Comparison of ENCODE assay signal across 1 cellular context in the genomic region with DNA sequence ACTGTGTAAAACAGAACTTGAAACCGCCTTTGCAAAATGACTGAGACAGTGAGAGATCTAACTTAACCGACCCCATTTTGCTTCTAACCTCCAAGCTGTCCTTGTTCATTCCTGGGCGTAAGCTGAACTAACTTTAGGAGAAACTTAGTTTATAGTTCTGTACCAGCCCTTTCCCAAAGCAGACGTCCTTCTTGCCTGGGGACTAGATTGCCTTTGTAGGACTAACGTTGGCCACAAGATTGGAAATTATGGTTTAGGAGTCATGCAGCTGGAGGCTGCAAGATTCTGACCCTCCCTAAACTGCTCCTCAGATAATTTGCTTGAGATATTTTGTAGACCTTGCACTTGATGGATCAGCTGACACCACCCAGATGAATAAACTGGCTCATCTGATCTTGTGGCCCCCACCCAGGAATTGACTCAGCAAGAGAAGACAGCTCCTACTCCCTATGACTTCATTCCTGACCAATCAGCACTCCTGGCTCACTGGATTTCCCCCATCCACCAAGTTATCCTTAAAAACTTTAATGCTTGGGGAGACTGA.
A peak's percentile ranks its signal among the peaks of the same experiment; 100 is the strongest.
TF ChIP-seq lines count a peak whose summit lies in the region.

No MANE protein-coding gene starts in this region.

TF ChIP-seq in K562, 482 proteins besides CTCF, POLR2A, EP300 and RAD21 (continued from another document and continues in another):
- TF ChIP-seq PTRF (tag; IDR thresholded peaks at IDR 0.05) (peak; percentile 61; the same call in 1 of the 2 replicates), FOSL1 (tag; conservative IDR thresholded peaks at IDR 0.05) (peak; percentile 72), PHB (CRISPR knock-in tag; IDR thresholded peaks at IDR 0.05) (no peak), NFATC3 (IDR thresholded peaks at IDR 0.05) (no peak), XRCC4 (IDR thresholded peaks at IDR 0.05; ENCODE audit: extremely low read depth, insufficient read depth, insufficient read length) (no peak), ATF7 (IDR thresholded peaks at IDR 0.05) (peak; percentile 95), RBM22 (IDR thresholded peaks at IDR 0.05; ENCODE audit: low read depth, low read length, poor library complexity, severe bottlenecking) (no peak), L3MBTL2 (IDR thresholded peaks at IDR 0.05) (0 out of 2 replicates have a peak, but pooled peaks have one; percentile 18), EZH2 (IDR thresholded peaks at IDR 0.05; ENCODE audit: borderline replicate concordance, low read depth, low read length) (no peak), ELF4 (CRISPR knock-in tag; IDR thresholded peaks at IDR 0.05) (no peak; the same call in 1 of the 2 replicates), SMAD4 (CRISPR knock-in tag; conservative IDR thresholded peaks at IDR 0.05) (peak; percentile 34; the same call in 1 of the 2 replicates), XRCC3 (IDR thresholded peaks at IDR 0.05) (no peak), HOXB6 (CRISPR knock-in tag; IDR thresholded peaks at IDR 0.05; ENCODE audit: borderline replicate concordance) (no peak), SNIP1 (IDR thresholded peaks at IDR 0.05; ENCODE audit: low read depth) (no peak), ARID2 (IDR thresholded peaks at IDR 0.05) (no peak), RBM25 (IDR thresholded peaks at IDR 0.05; ENCODE audit: low read depth, low read length, severe bottlenecking) (no peak), GTF2E2 (tag; IDR thresholded peaks at IDR 0.05) (no peak), MAZ (CRISPR knock-in tag; conservative IDR thresholded peaks at IDR 0.05 in 1 of 2, IDR thresholded peaks at IDR 0.05 in 1 of 2) (0 out of 4 replicates have a peak, but pooled peaks of 1 of the 2 experiments have one; percentile 29), CBX3 (IDR thresholded peaks at IDR 0.05; ENCODE audit: borderline replicate concordance in 1 of 2, low read length in 2 of 2) (no peak), U2AF1 (optimal IDR thresholded peaks at IDR 0.05; ENCODE audit: low read depth, low read length) (no peak), CBX1 (IDR thresholded peaks at IDR 0.05; ENCODE audit: low read depth) (no peak), RUNX1 (IDR thresholded peaks at IDR 0.05; ENCODE audit: low read depth) (no peak), MEIS2 (IDR thresholded peaks at IDR 0.05; ENCODE audit: partially characterized antibody) (peak; percentile 44), POLR2H (tag; IDR thresholded peaks at IDR 0.05; ENCODE audit: low read depth) (no peak), ADNP (tag; IDR thresholded peaks at IDR 0.05) (no peak), ZNF217 (CRISPR knock-in tag; IDR thresholded peaks at IDR 0.05) (no peak), ETV1 (tag; conservative IDR thresholded peaks at IDR 0.05; ENCODE audit: low read depth) (0 out of 2 replicates have a peak, but pooled peaks have one; percentile 24), ZKSCAN3 (CRISPR knock-in tag; IDR thresholded peaks at IDR 0.05) (no peak), E2F3 (CRISPR knock-in tag; IDR thresholded peaks at IDR 0.05) (no peak), EWSR1 (IDR thresholded peaks at IDR 0.05; ENCODE audit: borderline replicate concordance, low read depth, partially characterized antibody) (no peak), ZNF24 (IDR thresholded peaks at IDR 0.05) (no peak), ESRRA (IDR thresholded peaks at IDR 0.05; ENCODE audit: borderline replicate concordance, low read depth) (no peak), DPF2 (IDR thresholded peaks at IDR 0.05) (0 out of 2 replicates have a peak, but pooled peaks have one; percentile 29), FOXA3 (CRISPR knock-in tag; conservative IDR thresholded peaks at IDR 0.05 in 1 of 2, IDR thresholded peaks at IDR 0.05 in 1 of 2) (no peak), SMAD3 (CRISPR knock-in tag; conservative IDR thresholded peaks at IDR 0.05) (peak; percentile 79; the same call in 1 of the 2 replicates), CBFA2T2 (conservative IDR thresholded peaks at IDR 0.05) (peak; percentile 21; the same call in 1 of the 2 replicates), NR4A1 (CRISPR knock-in tag; IDR thresholded peaks at IDR 0.05) (no peak), NR4A1 (tag; IDR thresholded peaks at IDR 0.05) (peak; percentile 84; the same call in 1 of the 2 replicates), CBX8 (IDR thresholded peaks at IDR 0.05; ENCODE audit: borderline replicate concordance, extremely low read depth, low read depth, low read length, poor library complexity, severe bottlenecking) (no peak), RHOXF2B (CRISPR knock-in tag; conservative IDR thresholded peaks at IDR 0.05) (no peak), NFE2L1 (tag; IDR thresholded peaks at IDR 0.05; ENCODE audit: borderline replicate concordance, low read depth) (no peak), PHTF2 (CRISPR knock-in tag; IDR thresholded peaks at IDR 0.05) (no peak), ZKSCAN1 (IDR thresholded peaks at IDR 0.05; ENCODE audit: low read depth, low read length) (no peak)
- TF ChIP-seq, protein P1, sequence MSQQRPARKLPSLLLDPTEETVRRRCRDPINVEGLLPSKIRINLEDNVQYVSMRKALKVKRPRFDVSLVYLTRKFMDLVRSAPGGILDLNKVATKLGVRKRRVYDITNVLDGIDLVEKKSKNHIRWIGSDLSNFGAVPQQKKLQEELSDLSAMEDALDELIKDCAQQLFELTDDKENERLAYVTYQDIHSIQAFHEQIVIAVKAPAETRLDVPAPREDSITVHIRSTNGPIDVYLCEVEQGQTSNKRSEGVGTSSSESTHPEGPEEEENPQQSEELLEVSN (IDR thresholded peaks at IDR 0.05; ENCODE audit: borderline replicate concordance in 1 of 2, extremely low read depth in 1 of 2, insufficient read depth in 1 of 2, insufficient read length in 1 of 2, low read depth in 1 of 2, low read length in 1 of 2, poor library complexity in 1 of 2, severe bottlenecking in 1 of 2): no peak
- TF ChIP-seq, protein P2, sequence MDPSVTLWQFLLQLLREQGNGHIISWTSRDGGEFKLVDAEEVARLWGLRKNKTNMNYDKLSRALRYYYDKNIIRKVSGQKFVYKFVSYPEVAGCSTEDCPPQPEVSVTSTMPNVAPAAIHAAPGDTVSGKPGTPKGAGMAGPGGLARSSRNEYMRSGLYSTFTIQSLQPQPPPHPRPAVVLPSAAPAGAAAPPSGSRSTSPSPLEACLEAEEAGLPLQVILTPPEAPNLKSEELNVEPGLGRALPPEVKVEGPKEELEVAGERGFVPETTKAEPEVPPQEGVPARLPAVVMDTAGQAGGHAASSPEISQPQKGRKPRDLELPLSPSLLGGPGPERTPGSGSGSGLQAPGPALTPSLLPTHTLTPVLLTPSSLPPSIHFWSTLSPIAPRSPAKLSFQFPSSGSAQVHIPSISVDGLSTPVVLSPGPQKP (CRISPR knock-in tag; IDR thresholded peaks at IDR 0.05): no peak
- TF ChIP-seq, protein P3, sequence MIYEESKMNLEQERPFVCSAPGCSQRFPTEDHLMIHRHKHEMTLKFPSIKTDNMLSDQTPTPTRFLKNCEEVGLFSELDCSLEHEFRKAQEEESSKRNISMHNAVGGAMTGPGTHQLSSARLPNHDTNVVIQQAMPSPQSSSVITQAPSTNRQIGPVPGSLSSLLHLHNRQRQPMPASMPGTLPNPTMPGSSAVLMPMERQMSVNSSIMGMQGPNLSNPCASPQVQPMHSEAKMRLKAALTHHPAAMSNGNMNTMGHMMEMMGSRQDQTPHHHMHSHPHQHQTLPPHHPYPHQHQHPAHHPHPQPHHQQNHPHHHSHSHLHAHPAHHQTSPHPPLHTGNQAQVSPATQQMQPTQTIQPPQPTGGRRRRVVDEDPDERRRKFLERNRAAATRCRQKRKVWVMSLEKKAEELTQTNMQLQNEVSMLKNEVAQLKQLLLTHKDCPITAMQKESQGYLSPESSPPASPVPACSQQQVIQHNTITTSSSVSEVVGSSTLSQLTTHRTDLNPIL (CRISPR knock-in tag; IDR thresholded peaks at IDR 0.05): no peak
- TF ChIP-seq, protein P4, sequence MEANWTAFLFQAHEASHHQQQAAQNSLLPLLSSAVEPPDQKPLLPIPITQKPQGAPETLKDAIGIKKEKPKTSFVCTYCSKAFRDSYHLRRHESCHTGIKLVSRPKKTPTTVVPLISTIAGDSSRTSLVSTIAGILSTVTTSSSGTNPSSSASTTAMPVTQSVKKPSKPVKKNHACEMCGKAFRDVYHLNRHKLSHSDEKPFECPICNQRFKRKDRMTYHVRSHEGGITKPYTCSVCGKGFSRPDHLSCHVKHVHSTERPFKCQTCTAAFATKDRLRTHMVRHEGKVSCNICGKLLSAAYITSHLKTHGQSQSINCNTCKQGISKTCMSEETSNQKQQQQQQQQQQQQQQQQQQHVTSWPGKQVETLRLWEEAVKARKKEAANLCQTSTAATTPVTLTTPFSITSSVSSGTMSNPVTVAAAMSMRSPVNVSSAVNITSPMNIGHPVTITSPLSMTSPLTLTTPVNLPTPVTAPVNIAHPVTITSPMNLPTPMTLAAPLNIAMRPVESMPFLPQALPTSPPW (CRISPR knock-in tag; IDR thresholded peaks at IDR 0.05): peak; percentile 46; the same call in 1 of the 2 replicates
- TF ChIP-seq, protein P5, sequence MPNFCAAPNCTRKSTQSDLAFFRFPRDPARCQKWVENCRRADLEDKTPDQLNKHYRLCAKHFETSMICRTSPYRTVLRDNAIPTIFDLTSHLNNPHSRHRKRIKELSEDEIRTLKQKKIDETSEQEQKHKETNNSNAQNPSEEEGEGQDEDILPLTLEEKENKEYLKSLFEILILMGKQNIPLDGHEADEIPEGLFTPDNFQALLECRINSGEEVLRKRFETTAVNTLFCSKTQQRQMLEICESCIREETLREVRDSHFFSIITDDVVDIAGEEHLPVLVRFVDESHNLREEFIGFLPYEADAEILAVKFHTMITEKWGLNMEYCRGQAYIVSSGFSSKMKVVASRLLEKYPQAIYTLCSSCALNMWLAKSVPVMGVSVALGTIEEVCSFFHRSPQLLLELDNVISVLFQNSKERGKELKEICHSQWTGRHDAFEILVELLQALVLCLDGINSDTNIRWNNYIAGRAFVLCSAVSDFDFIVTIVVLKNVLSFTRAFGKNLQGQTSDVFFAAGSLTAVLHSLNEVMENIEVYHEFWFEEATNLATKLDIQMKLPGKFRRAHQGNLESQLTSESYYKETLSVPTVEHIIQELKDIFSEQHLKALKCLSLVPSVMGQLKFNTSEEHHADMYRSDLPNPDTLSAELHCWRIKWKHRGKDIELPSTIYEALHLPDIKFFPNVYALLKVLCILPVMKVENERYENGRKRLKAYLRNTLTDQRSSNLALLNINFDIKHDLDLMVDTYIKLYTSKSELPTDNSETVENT (CRISPR knock-in tag; IDR thresholded peaks at IDR 0.05): no peak
- TF ChIP-seq, protein P6, sequence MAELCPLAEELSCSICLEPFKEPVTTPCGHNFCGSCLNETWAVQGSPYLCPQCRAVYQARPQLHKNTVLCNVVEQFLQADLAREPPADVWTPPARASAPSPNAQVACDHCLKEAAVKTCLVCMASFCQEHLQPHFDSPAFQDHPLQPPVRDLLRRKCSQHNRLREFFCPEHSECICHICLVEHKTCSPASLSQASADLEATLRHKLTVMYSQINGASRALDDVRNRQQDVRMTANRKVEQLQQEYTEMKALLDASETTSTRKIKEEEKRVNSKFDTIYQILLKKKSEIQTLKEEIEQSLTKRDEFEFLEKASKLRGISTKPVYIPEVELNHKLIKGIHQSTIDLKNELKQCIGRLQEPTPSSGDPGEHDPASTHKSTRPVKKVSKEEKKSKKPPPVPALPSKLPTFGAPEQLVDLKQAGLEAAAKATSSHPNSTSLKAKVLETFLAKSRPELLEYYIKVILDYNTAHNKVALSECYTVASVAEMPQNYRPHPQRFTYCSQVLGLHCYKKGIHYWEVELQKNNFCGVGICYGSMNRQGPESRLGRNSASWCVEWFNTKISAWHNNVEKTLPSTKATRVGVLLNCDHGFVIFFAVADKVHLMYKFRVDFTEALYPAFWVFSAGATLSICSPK (IDR thresholded peaks at IDR 0.05; ENCODE audit: borderline replicate concordance): no peak
- TF ChIP-seq, protein P7, sequence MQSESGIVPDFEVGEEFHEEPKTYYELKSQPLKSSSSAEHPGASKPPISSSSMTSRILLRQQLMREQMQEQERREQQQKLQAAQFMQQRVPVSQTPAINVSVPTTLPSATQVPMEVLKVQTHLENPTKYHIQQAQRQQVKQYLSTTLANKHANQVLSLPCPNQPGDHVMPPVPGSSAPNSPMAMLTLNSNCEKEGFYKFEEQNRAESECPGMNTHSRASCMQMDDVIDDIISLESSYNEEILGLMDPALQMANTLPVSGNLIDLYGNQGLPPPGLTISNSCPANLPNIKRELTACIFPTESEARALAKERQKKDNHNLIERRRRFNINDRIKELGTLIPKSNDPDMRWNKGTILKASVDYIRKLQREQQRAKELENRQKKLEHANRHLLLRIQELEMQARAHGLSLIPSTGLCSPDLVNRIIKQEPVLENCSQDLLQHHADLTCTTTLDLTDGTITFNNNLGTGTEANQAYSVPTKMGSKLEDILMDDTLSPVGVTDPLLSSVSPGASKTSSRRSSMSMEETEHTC (IDR thresholded peaks at IDR 0.05): no peak
- TF ChIP-seq, protein P8, sequence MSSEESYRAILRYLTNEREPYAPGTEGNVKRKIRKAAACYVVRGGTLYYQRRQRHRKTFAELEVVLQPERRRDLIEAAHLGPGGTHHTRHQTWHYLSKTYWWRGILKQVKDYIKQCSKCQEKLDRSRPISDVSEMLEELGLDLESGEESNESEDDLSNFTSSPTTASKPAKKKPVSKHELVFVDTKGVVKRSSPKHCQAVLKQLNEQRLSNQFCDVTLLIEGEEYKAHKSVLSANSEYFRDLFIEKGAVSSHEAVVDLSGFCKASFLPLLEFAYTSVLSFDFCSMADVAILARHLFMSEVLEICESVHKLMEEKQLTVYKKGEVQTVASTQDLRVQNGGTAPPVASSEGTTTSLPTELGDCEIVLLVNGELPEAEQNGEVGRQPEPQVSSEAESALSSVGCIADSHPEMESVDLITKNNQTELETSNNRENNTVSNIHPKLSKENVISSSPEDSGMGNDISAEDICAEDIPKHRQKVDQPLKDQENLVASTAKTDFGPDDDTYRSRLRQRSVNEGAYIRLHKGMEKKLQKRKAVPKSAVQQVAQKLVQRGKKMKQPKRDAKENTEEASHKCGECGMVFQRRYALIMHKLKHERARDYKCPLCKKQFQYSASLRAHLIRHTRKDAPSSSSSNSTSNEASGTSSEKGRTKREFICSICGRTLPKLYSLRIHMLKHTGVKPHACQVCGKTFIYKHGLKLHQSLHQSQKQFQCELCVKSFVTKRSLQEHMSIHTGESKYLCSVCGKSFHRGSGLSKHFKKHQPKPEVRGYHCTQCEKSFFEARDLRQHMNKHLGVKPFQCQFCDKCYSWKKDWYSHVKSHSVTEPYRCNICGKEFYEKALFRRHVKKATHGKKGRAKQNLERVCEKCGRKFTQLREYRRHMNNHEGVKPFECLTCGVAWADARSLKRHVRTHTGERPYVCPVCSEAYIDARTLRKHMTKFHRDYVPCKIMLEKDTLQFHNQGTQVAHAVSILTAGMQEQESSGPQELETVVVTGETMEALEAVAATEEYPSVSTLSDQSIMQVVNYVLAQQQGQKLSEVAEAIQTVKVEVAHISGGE (CRISPR knock-in tag; IDR thresholded peaks at IDR 0.05): 0 out of 6 replicates have a peak, but pooled peaks of 1 of the 3 experiments have one; percentile 29
- TF ChIP-seq, protein P9, sequence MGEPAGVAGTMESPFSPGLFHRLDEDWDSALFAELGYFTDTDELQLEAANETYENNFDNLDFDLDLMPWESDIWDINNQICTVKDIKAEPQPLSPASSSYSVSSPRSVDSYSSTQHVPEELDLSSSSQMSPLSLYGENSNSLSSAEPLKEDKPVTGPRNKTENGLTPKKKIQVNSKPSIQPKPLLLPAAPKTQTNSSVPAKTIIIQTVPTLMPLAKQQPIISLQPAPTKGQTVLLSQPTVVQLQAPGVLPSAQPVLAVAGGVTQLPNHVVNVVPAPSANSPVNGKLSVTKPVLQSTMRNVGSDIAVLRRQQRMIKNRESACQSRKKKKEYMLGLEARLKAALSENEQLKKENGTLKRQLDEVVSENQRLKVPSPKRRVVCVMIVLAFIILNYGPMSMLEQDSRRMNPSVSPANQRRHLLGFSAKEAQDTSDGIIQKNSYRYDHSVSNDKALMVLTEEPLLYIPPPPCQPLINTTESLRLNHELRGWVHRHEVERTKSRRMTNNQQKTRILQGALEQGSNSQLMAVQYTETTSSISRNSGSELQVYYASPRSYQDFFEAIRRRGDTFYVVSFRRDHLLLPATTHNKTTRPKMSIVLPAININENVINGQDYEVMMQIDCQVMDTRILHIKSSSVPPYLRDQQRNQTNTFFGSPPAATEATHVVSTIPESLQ (CRISPR knock-in tag; IDR thresholded peaks at IDR 0.05): no peak
